In genomic region chr18:11899063-11899462, GRCh38 we compare ENCODE assay signal across 32 cellular contexts.
"Had no signal": no experiment of that assay in that cellular context is flagged by ENCODE, and none has a peak within 500 bp of the region (broad histone marks: within the 10 kb centered on the region; RNA-seq: fewer than 3 reads in every experiment).

No MANE protein-coding gene starts in this region.

- H3K27me3 Mint-ChIP-seq: activated CD4-positive, alpha-beta T cell treated with anti-CD3 and anti-CD28 coated beads for 36 hours; activated CD4-positive, alpha-beta T cell treated with anti-CD3 and anti-CD28 coated beads, Interleukin-2, amount 10 ng/mL, durations not matched to agents 7 days and 5 days; activated naive CD8-positive, alpha-beta T cell treated with anti-CD3 and anti-CD28 coated beads, Interleukin-2, amount 50 U/mL, for 24 hours; activated T-cell treated with anti-CD3 and anti-CD28 coated beads, Interleukin-2, amount 50 U/mL, for 24 hours; brain had no signal

- H3K4me3 Mint-ChIP-seq: activated CD4-positive, alpha-beta T cell treated with anti-CD3 and anti-CD28 coated beads for 36 hours; activated CD4-positive, alpha-beta T cell treated with anti-CD3 and anti-CD28 coated beads, Interleukin-2, amount 10 ng/mL, durations not matched to agents 7 days and 5 days; activated CD8-positive, alpha-beta T cell treated with anti-CD3 and anti-CD28 coated beads, Interleukin-2, amount 10 ng/mL, durations not matched to agents 7 days and 5 days; activated naive CD4-positive, alpha-beta T cell treated with anti-CD3 and anti-CD28 coated beads for 36 hours; activated naive CD8-positive, alpha-beta T cell treated with anti-CD3 and anti-CD28 coated beads, Interleukin-2, amount 50 U/mL, for 24 hours; activated T-cell treated with anti-CD3 and anti-CD28 coated beads, Interleukin-2, amount 50 U/mL, for 24 hours; activated T-helper 1 cell treated with anti-CD3 and anti-CD28 coated beads, Interleukin-12 subunit alpha, Interleukin-12 subunit beta, Interleukin-2, Interleukin-4 antibody, amounts not matched to agents 30 ng/mL and 10 ng/mL and 1 ng/mL, durations not matched to agents 14 hours and 24 hours and 36 hours; brain; WTC11 had no signal

- H3K27ac Mint-ChIP-seq: activated CD4-positive, alpha-beta T cell treated with anti-CD3 and anti-CD28 coated beads for 36 hours; activated CD4-positive, alpha-beta T cell treated with anti-CD3 and anti-CD28 coated beads, Interleukin-2, amount 10 ng/mL, durations not matched to agents 7 days and 5 days; activated CD8-positive, alpha-beta T cell treated with anti-CD3 and anti-CD28 coated beads, Interleukin-2, amount 10 ng/mL, durations not matched to agents 7 days and 5 days; activated naive CD4-positive, alpha-beta T cell treated with anti-CD3 and anti-CD28 coated beads for 36 hours; activated naive CD4-positive, alpha-beta T cell treated with anti-CD3 and anti-CD28 coated beads, Interleukin-2, amount 50 U/mL, for 72 hours; activated naive CD8-positive, alpha-beta T cell treated with anti-CD3 and anti-CD28 coated beads, Interleukin-2, amount 50 U/mL, for 24 hours; activated T-helper 1 cell treated with anti-CD3 and anti-CD28 coated beads, Interleukin-12 subunit alpha, Interleukin-12 subunit beta, Interleukin-2, Interleukin-4 antibody, amounts not matched to agents 30 ng/mL and 10 ng/mL and 1 ng/mL, durations not matched to agents 14 hours and 24 hours and 36 hours; brain had no signal

- H3K9ac ChIP-seq: KMS-11 had no signal

- H3K27ac ChIP-seq: KMS-11, PC-9, RWPE1 had no signal

- DNase-seq: activated CD4-positive, alpha-beta T cell treated with anti-CD3 and anti-CD28 coated beads for 36 hours; activated CD4-positive, alpha-beta T cell treated with anti-CD3 and anti-CD28 coated beads, Interleukin-2, amount 10 ng/mL, durations not matched to agents 7 days and 5 days; activated CD4-positive, alpha-beta T cell treated with anti-CD3 and anti-CD28 coated beads, Interleukin-2, amount 50 U/mL, for 48 hours; activated CD8-positive, alpha-beta T cell treated with anti-CD3 and anti-CD28 coated beads, Interleukin-2, amount 10 ng/mL, durations not matched to agents 7 days and 5 days; activated gamma-delta T cell treated with Interleukin-2 at 50 U/mL for 16 hours; activated naive CD4-positive, alpha-beta T cell treated with anti-CD3 and anti-CD28 coated beads for 36 hours; activated naive CD8-positive, alpha-beta T cell treated with anti-CD3 and anti-CD28 coated beads, Interleukin-2, amount 50 U/mL, for 24 hours; activated T-cell treated with anti-CD3 and anti-CD28 coated beads, Interleukin-2, amount 50 U/mL, for 24 hours; caudate nucleus; cerebellar nuclear complex; NCI-H1092 treated with DMSO at 0.1 percent for 48 hours; NCI-H1417; NCI-H146; NCI-H187; NCI-H2029 treated with DMSO at 0.1 percent for 48 hours; NCI-H2107; NCI-H2171; NCI-H510A; NCI-H526; NCI-H748 treated with DMSO at 0.1 percent for 48 hours; NK-92 treated with Interleukin-12 subunit alpha and Interleukin-12 subunit beta, amount 100 ng/mL, for 24 hours; PC-9; SIG-M5; SW 1271; T-helper 1 cell; T1000 had no signal

- H3K4me3 ChIP-seq: PC-9 had no signal

- H2AFZ ChIP-seq: PC-9 had no signal

- H3K9me3 Mint-ChIP-seq: activated CD4-positive, alpha-beta T cell treated with anti-CD3 and anti-CD28 coated beads, Interleukin-2, amount 10 ng/mL, durations not matched to agents 7 days and 5 days; activated naive CD4-positive, alpha-beta T cell treated with anti-CD3 and anti-CD28 coated beads for 36 hours; activated naive CD4-positive, alpha-beta T cell treated with anti-CD3 and anti-CD28 coated beads, Interleukin-2, amount 50 U/mL, for 72 hours; activated naive CD8-positive, alpha-beta T cell treated with anti-CD3 and anti-CD28 coated beads, Interleukin-2, amount 50 U/mL, for 24 hours; activated T-cell treated with anti-CD3 and anti-CD28 coated beads, Interleukin-2, amount 50 U/mL, for 24 hours; activated T-helper 1 cell treated with anti-CD3 and anti-CD28 coated beads, Interleukin-12 subunit alpha, Interleukin-12 subunit beta, Interleukin-2, Interleukin-4 antibody, amounts not matched to agents 30 ng/mL and 10 ng/mL and 1 ng/mL, durations not matched to agents 14 hours and 24 hours and 36 hours; brain; WTC11 had no signal

- H3K4me2 ChIP-seq: KMS-11, PC-9 had no signal

- H3K4me1 Mint-ChIP-seq: activated CD4-positive, alpha-beta T cell treated with anti-CD3 and anti-CD28 coated beads for 36 hours; activated naive CD8-positive, alpha-beta T cell treated with anti-CD3 and anti-CD28 coated beads, Interleukin-2, amount 50 U/mL, for 24 hours; brain had no signal
